11 cellular contexts compared by ENCODE assay signal in the genomic region with DNA sequence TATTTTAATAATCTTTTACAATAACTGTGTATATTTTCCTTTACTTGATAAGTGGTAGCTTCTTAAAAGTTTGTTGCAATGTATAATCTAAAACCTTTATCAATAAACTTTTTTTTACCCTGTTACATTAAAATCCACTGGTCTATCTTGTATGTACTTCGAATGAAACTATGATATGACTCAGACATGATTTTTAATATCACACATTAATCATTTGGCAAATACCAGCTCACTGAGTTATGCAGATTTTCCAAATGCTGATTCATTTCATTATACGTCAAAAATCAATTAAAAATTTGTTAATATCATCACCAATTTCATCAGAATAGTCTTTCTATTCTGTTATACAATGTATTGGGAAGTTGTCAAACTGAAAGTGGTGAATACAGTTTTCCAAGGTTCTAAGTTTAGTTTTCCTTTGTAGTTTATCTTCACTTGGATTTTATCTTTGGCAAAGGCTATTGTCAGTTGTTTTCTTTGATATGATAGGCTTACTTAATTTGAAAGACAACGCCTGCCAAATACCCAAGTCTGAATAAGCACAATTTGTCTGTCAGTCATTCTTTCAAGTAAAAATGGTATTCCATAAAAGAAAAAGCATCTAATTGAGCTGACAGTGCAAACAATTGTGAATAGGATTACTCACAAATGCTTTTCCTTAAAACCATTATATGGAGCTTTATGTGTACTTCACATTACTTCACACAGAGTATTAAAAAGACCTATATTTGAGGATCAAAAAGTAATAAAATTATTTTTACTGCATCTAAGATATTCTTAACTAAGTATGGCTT.
DNase-seq lines count a peak whose midpoint lies in the region; ATAC-seq, FAIRE-seq and TF ChIP-seq lines count a peak whose summit lies in the region.
"Had no signal": no experiment of that assay in that cellular context is flagged by ENCODE, and none has a peak within 500 bp of the region (broad histone marks: within the 10 kb centered on the region; RNA-seq: fewer than 3 reads in every experiment).

No MANE protein-coding gene starts in this region.

- peaks cover 8% of the 10 kb centered on the region for H3K4me1 ChIP-seq in SJCRH30

- FAIRE-seq in GM19239 (lab: Jason Lieb, UNC) (peak; percentile 37), bronchial epithelial cell (lab: Jason Lieb, UNC) (no peak)
- FAIRE-seq: H1 had no signal

- no peaks in the 10 kb centered on the region for H3K9me3 ChIP-seq in SJCRH30 (replicated peaks)
- H3K9me3 ChIP-seq: tibial artery had no signal

- no peak overlapping the region for H3K27ac ChIP-seq in SJCRH30
- H3K27ac ChIP-seq: tibial artery had no signal

- H3K27me3 ChIP-seq in bronchial epithelial cell (ENCODE audit: control insufficient read depth, insufficient read depth, low read length): no peaks in the 10 kb centered on the region
- no peaks in the 10 kb centered on the region for H3K27me3 ChIP-seq in SJCRH30
- H3K27me3 ChIP-seq: tibial artery had no signal

- TF ChIP-seq CTCF in bronchial epithelial cell (IDR thresholded peaks at IDR 0.05; ENCODE audit: insufficient read depth, low read length, severe bottlenecking): no peak

- DNase-seq in GM19239 (ENCODE audit: insufficient read length, low spot score): no peak
- DNase-seq in NCI-H1694 (lab: John Stamatoyannopoulos, UW): peak; percentile 42
- peak; percentile 93 for DNase-seq in bronchial epithelial cell (ENCODE audit: low read depth)
- DNase-seq in medulla oblongata (ENCODE audit: extremely low spot score): peak; percentile 2
- DNase-seq in anterior cingulate cortex (lab: John Stamatoyannopoulos, UW): no peak
- DNase-seq in SJCRH30: no peak
- DNase-seq: naive thymus-derived CD4-positive, alpha-beta T cell; tibial artery had no signal

- H3K36me3 ChIP-seq in bronchial epithelial cell (ENCODE audit: control insufficient read depth, insufficient read depth, low read length) (no peaks in the 10 kb centered on the region), SJCRH30 (no peaks in the 10 kb centered on the region)
- H3K36me3 ChIP-seq: tibial artery had no signal

- H3K4me3 ChIP-seq in bronchial epithelial cell (ENCODE audit: low read depth, low read length) (no peak overlapping the region), SJCRH30 (no peak overlapping the region)
- H3K4me3 ChIP-seq: tibial artery had no signal

- ATAC-seq in HG03196 (IDR thresholded peaks at IDR 0.05; ENCODE audit: unreplicated experiment) (no peak), HG03439 (IDR thresholded peaks at IDR 0.05; ENCODE audit: unreplicated experiment) (no peak)
- ATAC-seq: naive thymus-derived CD4-positive, alpha-beta T cell had no signal

Comparison
In these comparisons a context has a peak if more than half of its experiments do, and no peak if none do; other contexts are left out.
1. DNase-seq: peak in NCI-H1694 (single experiment), bronchial epithelial cell (single experiment) and medulla oblongata (single experiment); none in GM19239 (single experiment), anterior cingulate cortex (0 of 58) and SJCRH30 (0 of 2).